In the genomic region with DNA sequence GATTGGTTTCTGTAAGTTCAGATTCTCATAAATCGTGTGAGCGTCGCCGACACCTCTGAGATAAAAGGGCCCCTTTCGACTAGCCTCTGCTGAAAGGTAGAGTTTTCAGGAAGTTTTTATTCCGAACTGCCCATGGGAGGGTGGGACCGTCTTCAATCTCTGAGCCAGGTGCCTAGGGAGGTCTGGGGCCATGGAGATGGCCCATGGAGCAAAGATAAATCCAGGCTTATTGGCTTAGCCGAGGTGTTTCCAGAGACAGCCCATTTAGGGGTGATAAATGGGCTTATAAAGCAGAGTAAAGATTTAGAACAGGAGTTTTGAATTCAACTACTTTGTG, we compare ENCODE assay signal across 8 cellular contexts. TPM values are rescaled to one million over a fixed set of nuclear protein-coding genes. Genes with fewer than 3 reads are reported as not detected.
A peak's percentile ranks its signal among the peaks of the same experiment; 100 is the strongest.
DNase-seq lines count a peak whose midpoint lies in the region; ATAC-seq, FAIRE-seq and TF ChIP-seq lines count a peak whose summit lies in the region.

No MANE protein-coding gene starts in this region.

- H3F3A ChIP-seq in Loucy (ENCODE audit: low read depth): no peaks in the 10 kb centered on the region

- no peak overlapping the region for H3K4ac ChIP-seq in H1 (replicated peaks; ENCODE audit: insufficient read length, low read depth, low read length)

- 0 out of 3 replicates have a peak, but pooled peaks of 1 of the 2 experiments have one; percentile 46 for TF ChIP-seq POLR2A in H1 (IDR thresholded peaks at IDR 0.05; ENCODE audit: control extremely low read depth in 1 of 2, low read depth in 2 of 2, low read length in 2 of 2)

- peak overlapping the region; percentile 82 for H2BK5ac ChIP-seq in H1 (ENCODE audit: low read depth, low read length)

- H3K27ac ChIP-seq in H1 (ENCODE audit: low read depth, low read length) (peak overlapping the region; percentile 86), osteoblast (ENCODE audit: low read depth, low read length) (peak overlapping the region; percentile 91)

- TF ChIP-seq EP300 in H1 (IDR thresholded peaks at IDR 0.05; ENCODE audit: borderline replicate concordance in 1 of 2, low read depth in 2 of 2, low read length in 2 of 2): no peak

- POLR2A ChIA-PET in BJ (lab: Charles Lee): no interaction called here
- POLR2A ChIA-PET in H1 (lab: Charles Lee; ENCODE audit: partially characterized antibody): interaction anchor here (0.7 to 1.0 kb wide), 2 partner anchors 13 to 1521 kb away, joined by 3 read pairs; no protein-coding TSS in a partner anchor

- FAIRE-seq in H1 (lab: Jason Lieb, UNC): no peak

- H3K79me2 ChIP-seq in Loucy (ENCODE audit: insufficient read depth, low read length): peaks cover 49% of the 10 kb centered on the region
- peaks cover 8 to 55% of the 10 kb centered on the region in 2 experiments for H3K79me2 ChIP-seq in H1 (ENCODE audit: control insufficient read depth in 1 of 2, insufficient read depth in 2 of 2, low read length in 2 of 2)
- peaks cover 52% of the 10 kb centered on the region for H3K79me2 ChIP-seq in osteoblast (ENCODE audit: insufficient read depth, low read length)

- H4K5ac ChIP-seq in H1 (ENCODE audit: insufficient read length, low read depth, low read length): no peak overlapping the region

- peak overlapping the region; percentile 68 for H3K9ac ChIP-seq in Loucy (ENCODE audit: low read depth, low read length, poor library complexity, severe bottlenecking)
- H3K9ac ChIP-seq in H1 (replicated peaks in 1 of 4; ENCODE audit: extremely low read depth in 1 of 4, low read depth in 3 of 4, low read length in 3 of 4): peak overlapping the region; percentile 80 to 97 (median 89)

- peak overlapping the region; percentile 62 for H4K91ac ChIP-seq in H1 (replicated peaks; ENCODE audit: insufficient read length, low read length)

- no peaks in the 10 kb centered on the region for H4K20me1 ChIP-seq in Loucy (ENCODE audit: insufficient read depth, low read length, poor library complexity, severe bottlenecking)
- H4K20me1 ChIP-seq in H1 (replicated peaks in 1 of 2; ENCODE audit: control insufficient read depth in 1 of 2, insufficient read depth in 2 of 2, low read length in 2 of 2): peaks cover 0 to 4% of the 10 kb centered on the region in 2 experiments
- H4K20me1 ChIP-seq in osteoblast (ENCODE audit: insufficient read depth, low read length): no peaks in the 10 kb centered on the region

- H3K4me2 ChIP-seq in Loucy (ENCODE audit: low read depth, low read length, poor library complexity, severe bottlenecking) (peak overlapping the region; percentile 93), H1 (ENCODE audit: insufficient read depth in 1 of 2, low read depth in 2 of 2, low read length in 2 of 2) (peak overlapping the region; percentile 47 to 83), osteoblast (ENCODE audit: insufficient read depth, low read length) (peak overlapping the region; percentile 96)

- no peak overlapping the region for H2BK15ac ChIP-seq in H1 (ENCODE audit: low read length)

- H3K9me3 ChIP-seq in Loucy (ENCODE audit: insufficient read depth, low read depth, low read length) (no peaks in the 10 kb centered on the region), H1 (ENCODE audit: insufficient read depth in 2 of 2, low read depth in 1 of 2, low read length in 1 of 2) (no peaks in the 10 kb centered on the region), osteoblast (ENCODE audit: low read depth, low read length) (no peaks in the 10 kb centered on the region)

- H3K4me3 ChIP-seq in BJ (ENCODE audit: low read depth, low read length) (peak overlapping the region; percentile 81), Loucy (ENCODE audit: low read length, poor library complexity, severe bottlenecking) (peak overlapping the region; percentile 85), H1 (ENCODE audit: extremely low read depth in 1 of 4, insufficient read depth in 2 of 4, low read depth in 3 of 4, low read length in 4 of 4) (peak overlapping the region; percentile 65 to 97 (median 88)), osteoblast (ENCODE audit: insufficient read depth, low read length) (peak overlapping the region; percentile 95)

- H3K36me3 ChIP-seq in BJ (ENCODE audit: control insufficient read depth, insufficient read depth, low read length): no peaks in the 10 kb centered on the region
- no peaks in the 10 kb centered on the region for H3K36me3 ChIP-seq in Loucy (ENCODE audit: insufficient read depth, low read length)
- no peaks in the 10 kb centered on the region; a peak in 1 of 8 replicates for H3K36me3 ChIP-seq in H1 (ENCODE audit: control insufficient read depth in 2 of 4, insufficient read depth in 4 of 4, low read length in 3 of 4)
- H3K36me3 ChIP-seq in osteoblast (ENCODE audit: insufficient read depth, low read length): no peaks in the 10 kb centered on the region

- H2BK12ac ChIP-seq in H1 (ENCODE audit: low read depth, low read length): peak overlapping the region; percentile 45; the same call in 1 of the 2 replicates

- DNase-seq in BJ (ENCODE audit: low read depth) (no peak), H1 (ENCODE audit: low read depth in 1 of 2, low spot score in 2 of 2) (no peak), osteoblast (ENCODE audit: insufficient read length, low spot score, missing footprints) (no peak), kidney glomerular epithelial cell (lab: John Stamatoyannopoulos, UW) (no peak), HK-2 (ENCODE audit: unreplicated experiment) (no peak), MV-4-11 (lab: John Stamatoyannopoulos, UW) (no peak)

- H3K79me1 ChIP-seq in H1 (ENCODE audit: low read depth, low read length): peaks cover 4% of the 10 kb centered on the region

- no peak overlapping the region for H2BK20ac ChIP-seq in H1 (ENCODE audit: low read length)

- no peaks in the 10 kb centered on the region for H3K27me3 ChIP-seq in BJ (ENCODE audit: control insufficient read depth, insufficient read depth, low read length)
- no peaks in the 10 kb centered on the region for H3K27me3 ChIP-seq in Loucy (ENCODE audit: insufficient read depth, low read length, poor library complexity, severe bottlenecking)
- H3K27me3 ChIP-seq in H1 (replicated peaks in 1 of 4; ENCODE audit: control insufficient read depth in 3 of 4, extremely low read depth in 1 of 4, insufficient read depth in 3 of 4, low read length in 3 of 4): no peaks in the 10 kb centered on the region
- H3K27me3 ChIP-seq in osteoblast (ENCODE audit: insufficient read depth, low read length): no peaks in the 10 kb centered on the region

- no peak overlapping the region for H2AK5ac ChIP-seq in H1 (ENCODE audit: low read depth, low read length)

- TF ChIP-seq CTCF in BJ (IDR thresholded peaks at IDR 0.05; ENCODE audit: insufficient read depth, low read depth, low read length) (no peak), Loucy (conservative IDR thresholded peaks at IDR 0.05; ENCODE audit: low read length) (no peak), H1 (IDR thresholded peaks at IDR 0.05; ENCODE audit: control extremely low read depth in 1 of 3, insufficient read depth in 1 of 3, low read depth in 1 of 3, low read length in 3 of 3) (no peak), osteoblast (IDR thresholded peaks at IDR 0.05; ENCODE audit: extremely low read depth, low read depth, low read length) (no peak)

- ATAC-seq in GM21515 (IDR thresholded peaks at IDR 0.05; ENCODE audit: unreplicated experiment): peak; percentile 6

- no peak for TF ChIP-seq RAD21 in H1 (IDR thresholded peaks at IDR 0.05 in 1 of 2, conservative IDR thresholded peaks at IDR 0.05 in 1 of 2; ENCODE audit: low read depth in 2 of 2, low read length in 2 of 2)

- H3K9me2 ChIP-seq in Loucy (replicated peaks; ENCODE audit: low read depth, low read length): no peaks in the 10 kb centered on the region

- CTCF ChIA-PET in BJ (lab: Yijun Ruan, JAX): no interaction called here
- CTCF ChIA-PET in H1 (lab: Charles Lee; ENCODE audit: partially characterized antibody): no interaction called here

- H3K23ac ChIP-seq in H1 (ENCODE audit: insufficient read length): no peak overlapping the region

- no peak overlapping the region for H3K56ac ChIP-seq in H1 (replicated peaks; ENCODE audit: insufficient read length, low read depth, low read length)

- H3K4me1 ChIP-seq in Loucy (ENCODE audit: insufficient read depth, low read length, poor library complexity, severe bottlenecking) (peaks cover 34% of the 10 kb centered on the region), H1 (replicated peaks in 1 of 4; ENCODE audit: control insufficient read depth in 3 of 4, insufficient read depth in 4 of 4, low read length in 3 of 4) (peaks cover 0 to 5% (median 2%) of the 10 kb centered on the region in 4 experiments; a peak in 4 of 7 replicates), osteoblast (ENCODE audit: insufficient read depth, low read length) (peaks cover 16% of the 10 kb centered on the region)

- H3K14ac ChIP-seq in H1 (ENCODE audit: insufficient read length): no peak overlapping the region

- H3K18ac ChIP-seq in H1 (ENCODE audit: extremely low read depth, low read length): no peak overlapping the region

- H2BK120ac ChIP-seq in H1 (replicated peaks; ENCODE audit: low read depth, low read length): no peak overlapping the region

- H3K23me2 ChIP-seq in H1 (ENCODE audit: low read depth, low read length): peaks cover 3% of the 10 kb centered on the region; the same call in 1 of the 2 replicates

- H4K8ac ChIP-seq in H1 (ENCODE audit: extremely low read depth, insufficient read depth, low read length): peak overlapping the region; percentile 91; the same call in 1 of the 2 replicates

- peak overlapping the region; percentile 92 for H2AFZ ChIP-seq in Loucy (ENCODE audit: low read length)
- peak overlapping the region; percentile 98 for H2AFZ ChIP-seq in H1 (ENCODE audit: low read length)
- peak overlapping the region; percentile 100 for H2AFZ ChIP-seq in osteoblast (ENCODE audit: low read length)

- 2% methylated on average over 8 of the region's 8 CpGs; no CpG with 5 or more reads in 1 of the 2 experiments for WGBS in H1 (ENCODE audit: extremely low coverage in 1 of 2, insufficient coverage in 1 of 2, insufficient read length in 1 of 2, insufficient replicate concordance in 2 of 2, low coverage in 1 of 2, low lambda C conversion rate in 2 of 2, missing lambda C conversion rate in 1 of 2), 2 experiments

RNA-seq across cellular contexts. Expression of gene QTRT2, which starts 0.4 kb away (rescaled TPM):
- polyA plus RNA-seq in BJ (2011; rRNA removed): 5.3 and 7.5 TPM in 2 replicates
- polyA minus RNA-seq in BJ (2011; rRNA and poly(A)+ RNA removed): 8.2 and 8.3 TPM in 2 replicates
- total RNA-seq in H1 (2021; fragmentation: NEBNext Ultra II Directional; extraction: Animal tissue kit (Norgen Biotek cat#: 25700)): 52.5 and 54.5 TPM in 2 replicates
- polyA plus RNA-seq in H1 (2011; rRNA removed): 9.7 and 13.3 TPM in 2 replicates
- polyA plus RNA-seq in H1 (2011; cell fraction: cytosol; rRNA removed): 17.3 TPM
- 13.6 TPM for polyA plus RNA-seq in H1 (2011; cell fraction: nucleus; rRNA removed)
- 19.0 to 37.5 TPM (median 21.5 TPM) in 4 replicates for polyA plus RNA-seq in H1 (2012, experiment 1 of 2)
- polyA plus RNA-seq in H1 (2012, experiment 2 of 2): 3.0 TPM
- 20.9 TPM for polyA plus RNA-seq in H1 (2013, experiment 1 of 2)
- 21.5 TPM for polyA plus RNA-seq in H1 (2013, experiment 2 of 2)
- 30.4 and 40.2 TPM in 2 replicates for polyA minus RNA-seq in H1 (2011; rRNA and poly(A)+ RNA removed)
- polyA minus RNA-seq in H1 (2011; cell fraction: cytosol; rRNA and poly(A)+ RNA removed): 21.7 TPM
- 48.3 TPM for polyA minus RNA-seq in H1 (2011; cell fraction: nucleus; rRNA and poly(A)+ RNA removed)
- 12.4 and 14.5 TPM in 2 replicates for total RNA-seq in osteoblast

RNA-seq across cellular contexts. Expression of gene CCDC191, which starts 0.7 kb away (rescaled TPM):
- 1.3 and 1.9 TPM in 2 replicates for polyA plus RNA-seq in BJ (2011; rRNA removed)
- 0.77 and 0.90 TPM in 2 replicates for polyA minus RNA-seq in BJ (2011; rRNA and poly(A)+ RNA removed)
- total RNA-seq in H1 (2021; fragmentation: NEBNext Ultra II Directional; extraction: Animal tissue kit (Norgen Biotek cat#: 25700)): 0.65 and 1.3 TPM in 2 replicates
- 0.42 and 0.65 TPM in 2 replicates for polyA plus RNA-seq in H1 (2011; rRNA removed)
- polyA plus RNA-seq in H1 (2011; cell fraction: cytosol; rRNA removed): 0.88 TPM
- 1.2 TPM for polyA plus RNA-seq in H1 (2011; cell fraction: nucleus; rRNA removed)
- 0.78 to 1.5 TPM (median 1.1 TPM) in 4 replicates for polyA plus RNA-seq in H1 (2012, experiment 1 of 2)
- 0.12 TPM for polyA plus RNA-seq in H1 (2012, experiment 2 of 2)
- polyA plus RNA-seq in H1 (2013, experiment 1 of 2): 0.85 TPM
- 0.63 TPM for polyA plus RNA-seq in H1 (2013, experiment 2 of 2)
- 0.69 and 1.0 TPM in 2 replicates for polyA minus RNA-seq in H1 (2011; rRNA and poly(A)+ RNA removed)
- not detected for polyA minus RNA-seq in H1 (2011; cell fraction: cytosol; rRNA and poly(A)+ RNA removed)
- 3.1 TPM for polyA minus RNA-seq in H1 (2011; cell fraction: nucleus; rRNA and poly(A)+ RNA removed)
- total RNA-seq in osteoblast: 3.2 and 4.0 TPM in 2 replicates
